9 cellular contexts compared by ENCODE assay signal in genomic region chr11:35013514-35014191, GRCh38.
DNase-seq lines count a peak whose midpoint lies in the region; ATAC-seq lines count a peak whose summit lies in the region.
"Had no signal": no experiment of that assay in that cellular context is flagged by ENCODE, and none has a peak within 500 bp of the region (broad histone marks: within the 10 kb centered on the region; RNA-seq: fewer than 3 reads in every experiment).

No MANE protein-coding gene starts in this region.

- POLR2A ChIA-PET in activated CD4-positive, alpha-beta T cell treated with anti-CD3 and anti-CD28 coated beads for 36 hours (lab: Charles Lee) = interaction anchor here (0.8 to 1.4 kb wide), 2 partner anchors 126 to 153 kb away, joined by 3 to 4 read pairs; partner anchors contain the start of gene CD44

- peak; percentile 75 for ATAC-seq in activated CD4-positive, alpha-beta T cell treated with anti-CD3 and anti-CD28 coated beads for 36 hours
- ATAC-seq in HG03196 (IDR thresholded peaks at IDR 0.05; ENCODE audit: unreplicated experiment) = peak; percentile 41
- ATAC-seq in activated naive CD4-positive, alpha-beta T cell treated with anti-CD3 and anti-CD28 coated beads, Interleukin-2, amount 50 U/mL, for 72 hours = peak; percentile 57 to 76
- ATAC-seq in stimulated activated naive B cell treated with anti-CD40 and anti-IgM and Interleukin-4, amounts not matched to agents 10 μg/mL and 1 μg/mL and 100 μg/mL, for 72 hours (replicated peaks) = peak; percentile 31 to 36

- DNase-seq in activated CD4-positive, alpha-beta T cell treated with anti-CD3 and anti-CD28 coated beads for 36 hours = peak; percentile 54
- no peak for DNase-seq in activated CD4-positive, alpha-beta T cell treated with anti-CD3 and anti-CD28 coated beads for 1 hour
- peak in 1 of 2 donors; percentile 49 for DNase-seq in activated naive CD4-positive, alpha-beta T cell treated with anti-CD3 and anti-CD28 coated beads, Interleukin-2, amount 50 U/mL, for 72 hours (ENCODE audit: low spot score in 2 of 2)
- DNase-seq in stimulated activated naive B cell treated with anti-CD40 and anti-IgM and Interleukin-4, amounts not matched to agents 10 μg/mL and 1 μg/mL and 100 μg/mL, for 72 hours = no peak
- no peak for DNase-seq in effector CD8-positive, alpha-beta T cell (lab: John Stamatoyannopoulos, UW)
- no peak for DNase-seq in NCI-H2196 (lab: John Stamatoyannopoulos, UW; ENCODE audit: unreplicated experiment)
- DNase-seq in inferior parietal cortex (ENCODE audit: extremely low spot score) = no peak
- DNase-seq: small intestine had no signal

- peak overlapping the region; percentile 74 for H3K27ac Mint-ChIP-seq in activated CD4-positive, alpha-beta T cell treated with anti-CD3 and anti-CD28 coated beads for 36 hours
- H3K27ac Mint-ChIP-seq in activated naive CD4-positive, alpha-beta T cell treated with anti-CD3 and anti-CD28 coated beads, Interleukin-2, amount 50 U/mL, for 72 hours = peak overlapping the region; percentile 69 to 78
- H3K27ac Mint-ChIP-seq in stimulated activated naive B cell treated with anti-CD40 and anti-IgM and Interleukin-4, amounts not matched to agents 10 μg/mL and 1 μg/mL and 100 μg/mL, for 72 hours = peak overlapping the region; percentile 84

- no peaks in the 10 kb centered on the region for H3K36me3 Mint-ChIP-seq in activated CD4-positive, alpha-beta T cell treated with anti-CD3 and anti-CD28 coated beads for 36 hours (ENCODE audit: low read depth)
- peaks cover 0 to 4% of the 10 kb centered on the region in 2 donors for H3K36me3 Mint-ChIP-seq in activated naive CD4-positive, alpha-beta T cell treated with anti-CD3 and anti-CD28 coated beads, Interleukin-2, amount 50 U/mL, for 72 hours
- no peaks in the 10 kb centered on the region for H3K36me3 Mint-ChIP-seq in stimulated activated naive B cell treated with anti-CD40 and anti-IgM and Interleukin-4, amounts not matched to agents 10 μg/mL and 1 μg/mL and 100 μg/mL, for 72 hours

- H3K4me1 Mint-ChIP-seq in activated CD4-positive, alpha-beta T cell treated with anti-CD3 and anti-CD28 coated beads for 36 hours = peaks cover 49% of the 10 kb centered on the region
- H3K4me1 Mint-ChIP-seq in stimulated activated naive B cell treated with anti-CD40 and anti-IgM and Interleukin-4, amounts not matched to agents 10 μg/mL and 1 μg/mL and 100 μg/mL, for 72 hours = peaks cover 25 to 40% of the 10 kb centered on the region in 2 donors

- CTCF ChIA-PET in activated CD4-positive, alpha-beta T cell treated with anti-CD3 and anti-CD28 coated beads for 36 hours (lab: Charles Lee) = interaction anchor here (0.7 to 2.8 kb wide), 11 partner anchors 9 to 224 kb away, joined by 3 to 9 read pairs (median 4); no protein-coding TSS in a partner anchor

- H3K4me3 Mint-ChIP-seq in activated CD4-positive, alpha-beta T cell treated with anti-CD3 and anti-CD28 coated beads for 36 hours = peak overlapping the region; percentile 34
- H3K4me3 Mint-ChIP-seq in stimulated activated naive B cell treated with anti-CD40 and anti-IgM and Interleukin-4, amounts not matched to agents 10 μg/mL and 1 μg/mL and 100 μg/mL, for 72 hours = peak overlapping the region; percentile 13 to 14

- H3K9me3 Mint-ChIP-seq in activated CD4-positive, alpha-beta T cell treated with anti-CD3 and anti-CD28 coated beads for 36 hours (ENCODE audit: low read depth) = no peaks in the 10 kb centered on the region
- no peaks in the 10 kb centered on the region for H3K9me3 Mint-ChIP-seq in activated naive CD4-positive, alpha-beta T cell treated with anti-CD3 and anti-CD28 coated beads, Interleukin-2, amount 50 U/mL, for 72 hours
- no peaks in the 10 kb centered on the region for H3K9me3 Mint-ChIP-seq in stimulated activated naive B cell treated with anti-CD40 and anti-IgM and Interleukin-4, amounts not matched to agents 10 μg/mL and 1 μg/mL and 100 μg/mL, for 72 hours

- H3K27me3 Mint-ChIP-seq in activated CD4-positive, alpha-beta T cell treated with anti-CD3 and anti-CD28 coated beads for 36 hours = peaks cover 2% of the 10 kb centered on the region
- H3K27me3 Mint-ChIP-seq in stimulated activated naive B cell treated with anti-CD40 and anti-IgM and Interleukin-4, amounts not matched to agents 10 μg/mL and 1 μg/mL and 100 μg/mL, for 72 hours = no peaks in the 10 kb centered on the region

- intact Hi-C loops in activated CD4-positive, alpha-beta T cell treated with anti-CD3 and anti-CD28 coated beads for 36 hours (cut with DNase I, micrococcal nuclease) = loop anchor here (1.0 to 10.0 kb wide), 8 partner anchors 17 to 779 kb away; no protein-coding TSS in a partner anchor
